Comparison of ENCODE assay signal across 8 cellular contexts in the genomic region with DNA sequence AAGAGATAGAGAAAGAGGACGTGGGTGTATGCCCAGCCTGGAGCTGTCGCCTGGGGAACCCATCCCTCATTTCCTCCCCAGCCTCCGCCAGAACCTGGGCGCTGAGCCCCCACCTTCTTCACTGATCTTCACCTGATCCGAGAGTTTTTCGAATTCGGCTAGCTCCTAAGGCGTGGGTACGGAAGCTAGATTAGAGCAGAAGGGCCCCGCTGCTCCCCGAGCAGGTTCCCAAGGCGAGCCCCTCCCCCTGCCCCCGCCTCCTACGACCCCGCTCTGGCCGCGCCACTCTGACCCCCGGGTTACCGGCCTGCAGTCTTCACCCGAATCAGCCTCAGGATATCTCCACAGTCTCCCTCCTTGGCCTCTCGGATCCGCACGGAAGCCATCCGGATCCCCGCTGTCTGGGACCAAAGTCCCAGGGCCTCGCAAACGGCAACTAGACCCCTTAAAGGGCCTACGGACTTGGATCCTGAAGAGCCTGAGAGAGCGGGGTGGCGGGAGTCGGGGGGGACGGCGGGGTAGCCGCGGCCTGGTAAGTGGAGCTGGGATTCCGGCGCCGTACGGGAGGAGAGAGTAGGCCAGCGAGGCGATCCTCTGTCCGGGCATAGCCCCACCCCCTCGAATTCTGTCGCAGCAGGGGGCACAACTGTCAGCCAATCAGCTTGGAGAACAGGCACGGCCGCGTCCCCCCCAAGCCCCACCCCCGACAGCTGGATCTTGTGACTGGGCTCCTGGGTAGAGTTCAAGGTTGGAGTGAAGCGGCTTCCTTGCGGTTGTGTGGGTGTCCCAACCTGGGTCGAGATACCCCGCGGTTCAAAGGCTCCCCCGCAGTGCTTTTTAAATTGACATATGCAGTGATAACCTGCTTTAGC. TPM values are rescaled to one million over a fixed set of nuclear protein-coding genes. Genes with fewer than 3 reads are reported as not detected.
A peak's percentile ranks its signal among the peaks of the same experiment; 100 is the strongest.
DNase-seq lines count a peak whose midpoint lies in the region; ATAC-seq lines count a peak whose summit lies in the region.

A gene (minus strand): TSS at position 572 of the 872 bp plus-strand sequence. CDS start 186 bp downstream, at position 386.

- ATAC-seq in GM19438 (IDR thresholded peaks at IDR 0.05; ENCODE audit: low read depth, unreplicated experiment), result peak; percentile 84

- H3K36me3 ChIP-seq in esophagus (ENCODE audit: control insufficient read depth in 2 of 2, insufficient read depth in 2 of 2, low read length in 1 of 2) (no peaks in the 10 kb centered on the region), mucosa of rectum (ENCODE audit: control insufficient read depth in 2 of 2, insufficient read depth in 2 of 2, low read length in 2 of 2) (no peaks in the 10 kb centered on the region)

- H3K9ac ChIP-seq in mucosa of rectum (ENCODE audit: low read depth in 1 of 2, low read length in 2 of 2), result peak within 1 kb of the TSS; percentile 81 to 87

- H3K9me3 ChIP-seq in esophagus (ENCODE audit: control insufficient read depth in 2 of 2, insufficient read depth in 1 of 2, low read depth in 1 of 2, low read length in 1 of 2), result no peaks in the 10 kb centered on the region
- no peaks in the 10 kb centered on the region for H3K9me3 ChIP-seq in mucosa of rectum (ENCODE audit: control insufficient read depth in 2 of 2, low read length in 2 of 2)

- peaks cover 13% of the 10 kb centered on the region for H3K4me1 Mint-ChIP-seq in activated T-cell treated with anti-CD3 and anti-CD28 coated beads, Interleukin-2, amount 50 U/mL, for 24 hours (ENCODE audit: low read depth)

- peak; percentile 92 for DNase-seq in CD1c-positive myeloid dendritic cell (ENCODE audit: extremely low spot score)
- DNase-seq in HUDEP-2 (lab: John Stamatoyannopoulos, UW; ENCODE audit: unreplicated experiment in 76 of 76), result peak in 70 of 76 experiments; percentile 23 to 97 (median 87)
- peak; percentile 95 for DNase-seq in OCI-M1 (lab: John Stamatoyannopoulos, UW)
- peak; percentile 85 for DNase-seq in activated T-cell treated with anti-CD3 and anti-CD28 coated beads, Interleukin-2, amount 50 U/mL, for 24 hours
- DNase-seq in stimulated activated CD8-positive, alpha-beta memory T cell treated with anti-CD3 and anti-CD28 coated beads, Interleukin-4, amount 100 ng/mL, for 4 hours (ENCODE audit: low read depth in 2 of 2, low spot score in 1 of 2), result peak; percentile 64 to 86

- peak within 1 kb of the TSS; percentile 68 to 86 for H3K27ac ChIP-seq in esophagus (ENCODE audit: low read depth in 2 of 2, low read length in 1 of 2)
- H3K27ac ChIP-seq in mucosa of rectum (ENCODE audit: low read depth in 2 of 2, low read length in 2 of 2), result peak within 1 kb of the TSS; percentile 85 to 90

- peak within 1 kb of the TSS; percentile 85 for H3K4me3 Mint-ChIP-seq in activated T-cell treated with anti-CD3 and anti-CD28 coated beads, Interleukin-2, amount 50 U/mL, for 24 hours

- H3K4me1 ChIP-seq in esophagus (ENCODE audit: control insufficient read depth in 2 of 2, insufficient read depth in 2 of 2, low read length in 1 of 2) (peaks cover 3 to 4% of the 10 kb centered on the region in 2 donors), mucosa of rectum (ENCODE audit: control insufficient read depth in 2 of 2, insufficient read depth in 2 of 2, low read length in 2 of 2) (peaks cover 5 to 10% of the 10 kb centered on the region in 2 donors)

- no peaks in the 10 kb centered on the region for H3K9me3 Mint-ChIP-seq in activated T-cell treated with anti-CD3 and anti-CD28 coated beads, Interleukin-2, amount 50 U/mL, for 24 hours

- no peaks in the 10 kb centered on the region for H3K27me3 ChIP-seq in esophagus (ENCODE audit: control insufficient read depth in 1 of 2, insufficient read depth in 2 of 2, low read length in 2 of 2)
- H3K27me3 ChIP-seq in mucosa of rectum (ENCODE audit: control insufficient read depth in 2 of 2, insufficient read depth in 2 of 2, low read length in 2 of 2), result no peaks in the 10 kb centered on the region

- peaks cover 3% of the 10 kb centered on the region for H3K36me3 Mint-ChIP-seq in activated T-cell treated with anti-CD3 and anti-CD28 coated beads, Interleukin-2, amount 50 U/mL, for 24 hours (ENCODE audit: low read depth)

- H3K27me3 Mint-ChIP-seq in activated T-cell treated with anti-CD3 and anti-CD28 coated beads, Interleukin-2, amount 50 U/mL, for 24 hours, result no peaks in the 10 kb centered on the region

- H3K4me3 ChIP-seq in esophagus (ENCODE audit: low read depth in 1 of 2, low read length in 2 of 2), result peak within 1 kb of the TSS; percentile 63 to 71
- H3K4me3 ChIP-seq in mucosa of rectum (ENCODE audit: low read length in 2 of 2), result peak within 1 kb of the TSS; percentile 84 to 90

- peak within 1 kb of the TSS; percentile 83 for H3K27ac Mint-ChIP-seq in activated T-cell treated with anti-CD3 and anti-CD28 coated beads, Interleukin-2, amount 50 U/mL, for 24 hours

- WGBS in esophagus, 2 donors, result 1% methylated on average over 49 to 54 of the region's 54 CpGs

RNA-seq across cellular contexts. Expression of the gene that starts here (rescaled TPM):
- polyA plus RNA-seq in esophagus, result 10 to 100 TPM; 54.0 to 61.2 TPM

Comparison
In these comparisons a context has a peak if more than half of its experiments do, and no peak if none do; other contexts are left out.
1. Peak in every context shown above with its lines: DNase-seq, ATAC-seq, H3K4me3 ChIP-seq and H3K27ac ChIP-seq.